ENCODE assay signal across 1 cellular context in genomic region chr16:3060339-3061127, GRCh38.
TF ChIP-seq lines count a peak whose summit lies in the region.

No MANE protein-coding gene starts in this region.

TF ChIP-seq in WTC11, 78 proteins besides CTCF, POLR2A, EP300 and RAD21 (continued from another document):
- TF ChIP-seq IRF1 (CRISPR knock-in tag; IDR thresholded peaks at IDR 0.05): no peak
- TF ChIP-seq ERG (CRISPR knock-in tag; IDR thresholded peaks at IDR 0.05): no peak
